Comparison of ENCODE assay signal across 24 cellular contexts in the genomic region with DNA sequence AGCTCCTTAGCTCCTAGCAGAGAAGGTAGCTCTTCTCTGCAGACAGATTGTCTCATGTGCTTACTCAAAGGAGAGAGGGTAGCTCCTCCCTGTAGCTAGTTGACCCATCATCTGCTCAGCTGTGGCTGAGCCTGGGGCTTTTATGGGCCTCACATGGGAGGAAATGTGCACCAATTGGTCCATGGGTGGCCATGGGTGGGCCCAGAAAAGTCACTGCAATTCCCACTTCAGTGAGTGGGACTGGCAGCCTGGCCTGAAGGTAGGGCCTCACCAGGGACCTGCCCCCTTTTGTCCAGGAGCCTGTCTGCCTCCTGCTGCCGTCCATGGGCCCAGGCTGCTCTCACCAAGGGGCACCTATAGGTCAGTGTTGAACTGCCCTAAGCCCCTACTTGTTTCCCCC.
"Had no signal": no experiment of that assay in that cellular context is flagged by ENCODE, and none has a peak within 500 bp of the region (broad histone marks: within the 10 kb centered on the region; RNA-seq: fewer than 3 reads in every experiment).

No MANE protein-coding gene starts in this region.

- H3K27me3 Mint-ChIP-seq: naive thymus-derived CD8-positive, alpha-beta T cell; stimulated activated naive B cell treated with anti-CD40 and anti-IgM and Interleukin-4, amounts not matched to agents 10 μg/mL and 1 μg/mL and 100 μg/mL, for 72 hours; stimulated activated naive CD8-positive, alpha-beta T cell treated with anti-CD3 and anti-CD28 coated beads, Interleukin-15, Interleukin-2, amounts not matched to agents 100 ng/mL and 50 ng/mL, for 24 hours had no signal

- H3K27me3 ChIP-seq: dorsolateral prefrontal cortex, gastrocnemius medialis, left lung, ovary, tibial nerve, vagina had no signal

- H3K4me1 ChIP-seq: gastrocnemius medialis, left lung, psoas muscle, tibial nerve, vagina had no signal

- H3K4me3 Mint-ChIP-seq: naive thymus-derived CD8-positive, alpha-beta T cell; nephron progenitor cell; stimulated activated naive B cell treated with anti-CD40 and anti-IgM and Interleukin-4, amounts not matched to agents 10 μg/mL and 1 μg/mL and 100 μg/mL, for 72 hours; stimulated activated naive CD8-positive, alpha-beta T cell treated with anti-CD3 and anti-CD28 coated beads, Interleukin-15, Interleukin-2, amounts not matched to agents 100 ng/mL and 50 ng/mL, for 24 hours had no signal

- H3K27ac ChIP-seq: dorsolateral prefrontal cortex, epithelial cell of prostate, gastrocnemius medialis, left lung, ovary, psoas muscle, skin epidermis, thoracic aorta, tibial nerve, vagina had no signal

- H3K36me3 Mint-ChIP-seq: stimulated activated naive B cell treated with anti-CD40 and anti-IgM and Interleukin-4, amounts not matched to agents 10 μg/mL and 1 μg/mL and 100 μg/mL, for 72 hours had no signal

- H3K4me1 Mint-ChIP-seq: naive thymus-derived CD8-positive, alpha-beta T cell; stimulated activated naive B cell treated with anti-CD40 and anti-IgM and Interleukin-4, amounts not matched to agents 10 μg/mL and 1 μg/mL and 100 μg/mL, for 72 hours had no signal

- H3K4me3 ChIP-seq: dorsolateral prefrontal cortex, gastrocnemius medialis, left lung, ovary, psoas muscle, skin epidermis, thoracic aorta, tibial nerve, vagina had no signal

- DNase-seq: cortex of kidney; dorsolateral prefrontal cortex; effector CD4-positive, alpha-beta T cell; foreskin fibroblast; gastrocnemius medialis; head of caudate nucleus; kidney; midbrain; nephron progenitor cell; occipital lobe; ovary; psoas muscle; stimulated activated CD4-positive, alpha-beta T cell treated with anti-CD3 and anti-CD28 coated beads, Interleukin-15, amount 100 ng/mL, for 24 hours; stimulated activated CD4-positive, alpha-beta T cell treated with anti-CD3 and anti-CD28 coated beads, Interleukin-2, amount 100 ng/mL, for 48 hours; stimulated activated naive B cell treated with anti-CD40 and anti-IgM and Interleukin-4, amounts not matched to agents 10 μg/mL and 1 μg/mL and 100 μg/mL, for 72 hours had no signal

- FAIRE-seq: kidney had no signal

- ATAC-seq: esophagus mucosa; gastrocnemius medialis; left lung; naive thymus-derived CD8-positive, alpha-beta T cell; psoas muscle; stimulated activated naive B cell treated with anti-CD40 and anti-IgM and Interleukin-4, amounts not matched to agents 10 μg/mL and 1 μg/mL and 100 μg/mL, for 72 hours had no signal

- H3K27ac Mint-ChIP-seq: naive thymus-derived CD8-positive, alpha-beta T cell; stimulated activated naive B cell treated with anti-CD40 and anti-IgM and Interleukin-4, amounts not matched to agents 10 μg/mL and 1 μg/mL and 100 μg/mL, for 72 hours; stimulated activated naive CD8-positive, alpha-beta T cell treated with anti-CD3 and anti-CD28 coated beads, Interleukin-15, Interleukin-2, amounts not matched to agents 100 ng/mL and 50 ng/mL, for 24 hours had no signal

- H3K36me3 ChIP-seq: gastrocnemius medialis, left lung, ovary, thoracic aorta, tibial nerve, vagina had no signal

- H3K9me3 ChIP-seq: gastrocnemius medialis, ovary, thoracic aorta, vagina had no signal
